In the genomic region with DNA sequence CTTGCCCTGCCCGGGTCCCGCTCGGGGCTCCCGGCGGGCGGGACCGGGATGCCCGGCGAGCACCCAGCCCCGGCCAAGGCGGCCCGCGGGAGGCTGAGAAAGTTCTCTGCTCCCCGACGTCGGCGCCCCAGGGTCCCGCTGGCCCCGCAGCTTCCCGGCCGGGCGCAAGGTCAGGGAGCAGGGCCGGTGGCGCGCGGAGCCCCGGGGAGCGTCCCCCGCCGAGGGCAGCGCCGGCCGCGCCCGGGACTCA, we compare ENCODE assay signal across 8 cellular contexts. TPM values are rescaled to one million over a fixed set of nuclear protein-coding genes. Genes with fewer than 3 reads are reported as not detected.
DNase-seq lines count a peak whose midpoint lies in the region; ATAC-seq and TF ChIP-seq lines count a peak whose summit lies in the region.

No MANE protein-coding gene starts in this region.

- peaks cover 14% of the 10 kb centered on the region for H4K20me1 ChIP-seq in neural progenitor cell (ENCODE audit: low read depth)

- peaks cover 18% of the 10 kb centered on the region for H3K27me3 Mint-ChIP-seq in neural progenitor cell (ENCODE audit: insufficient read depth, low read depth)

- H3K9me3 Mint-ChIP-seq in neural progenitor cell: no peaks in the 10 kb centered on the region

- H3K27ac Mint-ChIP-seq in neural progenitor cell: no peak overlapping the region

- peak overlapping the region; percentile 75 for H3K4me3 ChIP-seq in colonic mucosa
- peak overlapping the region; percentile 86 for H3K4me3 ChIP-seq in neural progenitor cell

- H3K4me2 ChIP-seq in neural progenitor cell: peak overlapping the region; percentile 96

- peaks cover 12% of the 10 kb centered on the region for H3K79me2 ChIP-seq in neural progenitor cell (ENCODE audit: low read depth)

- intact Hi-C loops in colonic mucosa (cut with DNase I): loop anchor here (2.0 to 5.0 kb wide), 2 partner anchors 46 to 244 kb away; no protein-coding TSS in a partner anchor

- DNase-seq in colonic mucosa (no peak), neural progenitor cell (ENCODE audit: low spot score) (no peak), NCI-H146 (lab: John Stamatoyannopoulos, UW) (no peak), globus pallidus (ENCODE audit: low spot score) (no peak)
- DNase-seq in effector CD4-positive, alpha-beta T cell: no peak

- peaks cover 15% of the 10 kb centered on the region for H3F3A ChIP-seq in neural progenitor cell (ENCODE audit: low read depth)

- no peak overlapping the region for H3K4me3 Mint-ChIP-seq in neural progenitor cell

- peaks cover 18% of the 10 kb centered on the region for H3K4me1 Mint-ChIP-seq in neural progenitor cell

- no peaks in the 10 kb centered on the region for H3K36me3 Mint-ChIP-seq in neural progenitor cell

- H3K4me1 ChIP-seq in colonic mucosa (peaks cover 7% of the 10 kb centered on the region), neural progenitor cell (peaks cover 21% of the 10 kb centered on the region)

- H3K36me3 ChIP-seq in colonic mucosa (no peaks in the 10 kb centered on the region), neural progenitor cell (no peaks in the 10 kb centered on the region)

- ATAC-seq in GM19043 (IDR thresholded peaks at IDR 0.05; ENCODE audit: low read depth, unreplicated experiment): peak; percentile 16
- ATAC-seq in HG03280 (IDR thresholded peaks at IDR 0.05; ENCODE audit: unreplicated experiment): peak; percentile 31
- no peak for ATAC-seq in HG02763 (IDR thresholded peaks at IDR 0.05; ENCODE audit: unreplicated experiment)

- no peaks in the 10 kb centered on the region for H3K27me3 ChIP-seq in colonic mucosa
- peaks cover 48% of the 10 kb centered on the region for H3K27me3 ChIP-seq in neural progenitor cell

- TF ChIP-seq CTCF in colonic mucosa (IDR thresholded peaks at IDR 0.05) (no peak), neural progenitor cell (IDR thresholded peaks at IDR 0.05) (no peak)

- H3K9me3 ChIP-seq in colonic mucosa (no peaks in the 10 kb centered on the region), neural progenitor cell (ENCODE audit: low read depth) (no peaks in the 10 kb centered on the region)

- H3K27ac ChIP-seq in colonic mucosa (no peak overlapping the region), neural progenitor cell (no peak overlapping the region)

- H3K9ac ChIP-seq in colonic mucosa (ENCODE audit: low read depth in 2 of 2, low read length in 2 of 2) (peak overlapping the region in 1 of 2 donors; percentile 61), neural progenitor cell (no peak overlapping the region)

- H2AFZ ChIP-seq in neural progenitor cell (replicated peaks): peak overlapping the region; percentile 81

RNA-seq across cellular contexts. Expression of a gene that starts 0.3 kb away (rescaled TPM):
- total RNA-seq in colonic mucosa: 10 to 100 TPM; 13.6 to 19.2 TPM
- 19.6 and 28.8 TPM in 2 replicates for total RNA-seq in neural progenitor cell (ENCODE audit: low replicate concordance)
